ENCODE assay signal across 8 cellular contexts in the genomic region with DNA sequence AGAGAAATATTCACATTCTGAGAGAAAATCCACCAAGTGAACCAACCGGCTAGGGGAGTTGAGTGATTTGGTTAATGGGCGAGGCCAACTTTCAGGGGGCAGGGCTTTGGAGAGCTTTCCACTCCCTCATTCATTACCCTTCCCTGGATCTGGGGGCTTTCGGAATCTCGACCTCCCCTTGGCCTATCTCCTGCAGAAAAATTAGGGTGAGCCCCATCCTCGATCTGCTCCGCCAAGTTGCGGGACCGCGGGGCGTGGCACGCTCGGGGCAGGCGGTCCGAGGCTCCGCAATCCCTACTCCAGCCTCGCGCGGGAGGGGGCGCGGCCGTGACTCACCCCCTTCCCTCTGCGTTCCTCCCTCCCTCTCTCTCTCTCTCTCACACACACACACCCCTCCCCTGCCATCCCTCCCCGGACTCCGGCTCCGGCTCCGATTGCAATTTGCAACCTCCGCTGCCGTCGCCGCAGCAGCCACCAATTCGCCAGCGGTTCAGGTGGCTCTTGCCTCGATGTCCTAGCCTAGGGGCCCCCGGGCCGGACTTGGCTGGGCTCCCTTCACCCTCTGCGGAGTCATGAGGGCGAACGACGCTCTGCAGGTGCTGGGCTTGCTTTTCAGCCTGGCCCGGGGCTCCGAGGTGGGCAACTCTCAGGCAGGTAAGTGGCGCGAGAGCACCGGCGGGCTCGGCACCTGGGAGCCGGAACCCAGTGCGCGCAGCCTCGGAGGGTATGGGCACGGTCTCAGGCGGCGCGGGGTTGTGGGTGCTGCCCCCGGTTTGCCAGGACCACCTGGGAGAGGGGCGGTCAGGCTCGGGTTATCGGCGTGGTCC. TPM values are rescaled to one million over a fixed set of nuclear protein-coding genes. Genes with fewer than 3 reads are reported as not detected.
DNase-seq lines count a peak whose midpoint lies in the region; ATAC-seq, FAIRE-seq and TF ChIP-seq lines count a peak whose summit lies in the region.

ERBB3 (plus strand) TSS at position 437 of the 827 bp plus-strand sequence; CDS start at position 573, 136 bp downstream.

- H3K36me3 Mint-ChIP-seq in HFFc6 (ENCODE audit: low read depth) (no peaks in the 10 kb centered on the region), endothelial cell (ENCODE audit: low read depth, unreplicated experiment) (no peaks in the 10 kb centered on the region)

- FAIRE-seq in D721Med (lab: Jason Lieb, UNC): no peak

- TF ChIP-seq CTCF in D721Med (IDR thresholded peaks at IDR 0.05; ENCODE audit: insufficient read depth, missing control alignments) (no peak), HFFc6 (IDR thresholded peaks at IDR 0.05) (no peak), endothelial cell (IDR thresholded peaks at IDR 0.05; ENCODE audit: unreplicated experiment) (no peak)

- H3K4me1 Mint-ChIP-seq in HFFc6 (ENCODE audit: low read depth) (peaks cover 7% of the 10 kb centered on the region), endothelial cell (ENCODE audit: unreplicated experiment) (peaks cover 13% of the 10 kb centered on the region)

- peak within 1 kb of the TSS; percentile 90 for H3K4me3 Mint-ChIP-seq in HFFc6
- H3K4me3 Mint-ChIP-seq in endothelial cell (ENCODE audit: unreplicated experiment): peak within 1 kb of the TSS; percentile 86

- peak; percentile 52 for DNase-seq in D721Med (ENCODE audit: insufficient read length, low spot score)
- DNase-seq in HFFc6: peak; percentile 70
- peak; percentile 81 for DNase-seq in NCI-H748 (lab: John Stamatoyannopoulos, UW; ENCODE audit: unreplicated experiment)
- DNase-seq in activated CD8-positive, alpha-beta memory T cell treated with anti-CD3 and anti-CD28 coated beads, Interleukin-2, amount 50 U/mL, for 4 hours: peak; percentile 78
- DNase-seq in endothelial cell (ENCODE audit: low spot score): peak; percentile 28
- peak; percentile 67 for DNase-seq in midbrain (lab: John Stamatoyannopoulos, UW)
- peak; percentile 55 to 58 for DNase-seq in stimulated activated CD8-positive, alpha-beta memory T cell treated with anti-CD3 and anti-CD28 coated beads, Interleukin-15, amount 100 ng/mL, for 48 hours (ENCODE audit: low read depth in 2 of 2)

- peaks cover 13% of the 10 kb centered on the region for H3K27me3 Mint-ChIP-seq in HFFc6 (ENCODE audit: insufficient read depth)
- H3K27me3 Mint-ChIP-seq in endothelial cell (ENCODE audit: unreplicated experiment): peaks cover 9% of the 10 kb centered on the region

- H3K9me3 Mint-ChIP-seq in HFFc6 (no peaks in the 10 kb centered on the region), endothelial cell (ENCODE audit: unreplicated experiment) (no peaks in the 10 kb centered on the region)

- peak within 1 kb of the TSS; percentile 73 for H3K27ac Mint-ChIP-seq in HFFc6
- peak within 1 kb of the TSS; percentile 48 for H3K27ac Mint-ChIP-seq in endothelial cell (ENCODE audit: unreplicated experiment)

- no peak for ATAC-seq in HG03378 (IDR thresholded peaks at IDR 0.05; ENCODE audit: unreplicated experiment)

RNA-seq across cellular contexts. Expression of gene ERBB3, which starts in this region (rescaled TPM):
- 1 to 10 TPM; 1.0 to 2.5 (median 1.8) TPM for total RNA-seq in HFFc6 (2021; fragmentation: NEBNext Ultra II Directional; extraction: Animal tissue kit (Norgen Biotek cat#: 25700))
- 4.2 TPM for total RNA-seq in endothelial cell (ENCODE audit: unreplicated experiment)

Comparison
In these comparisons a context has a peak if more than half of its experiments do, and no peak if none do; other contexts are left out.
1. DNase-seq: peak in every context shown above with its lines; median percentile 81 in NCI-H748; 78 in activated CD8-positive, alpha-beta memory T cell treated with anti-CD3 and anti-CD28 coated beads, Interleukin-2, amount 50 U/mL, for 4 hours; 70 in HFFc6; 67 in midbrain; 56 in stimulated activated CD8-positive, alpha-beta memory T cell treated with anti-CD3 and anti-CD28 coated beads, Interleukin-15, amount 100 ng/mL, for 48 hours; 52 in D721Med; 28 in endothelial cell.